ENCODE assay signal across 22 cellular contexts in the genomic region with DNA sequence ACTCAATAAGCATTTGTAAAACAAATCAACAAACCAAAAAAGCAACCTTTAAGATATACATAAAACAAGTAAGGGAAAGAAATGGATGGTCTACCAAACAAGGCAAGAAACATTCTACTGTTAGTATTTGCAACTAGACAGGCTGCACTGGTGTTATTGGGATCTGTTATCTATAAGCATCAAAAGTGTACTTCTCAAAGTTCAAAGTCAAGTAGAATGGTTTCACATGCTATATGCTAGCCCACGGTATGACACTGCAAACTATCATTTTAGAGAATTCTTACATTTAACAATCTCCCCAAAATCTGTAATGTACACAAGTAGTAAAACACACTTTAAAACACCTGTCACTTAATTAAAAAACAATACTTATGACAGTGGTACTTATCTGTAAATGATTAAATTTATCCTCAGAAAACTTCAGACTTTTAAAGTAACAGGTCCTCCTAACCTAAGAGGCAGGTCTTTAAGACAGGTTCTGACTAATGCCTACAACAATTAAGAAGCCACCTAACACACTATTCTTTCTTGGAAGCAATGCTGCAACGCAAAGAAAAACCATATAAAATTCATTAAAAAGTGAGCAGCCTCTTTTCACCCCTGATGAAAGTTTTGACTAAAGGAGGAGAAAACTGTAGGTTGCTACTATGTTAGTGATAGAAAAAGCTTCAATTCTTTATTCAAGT. TPM values are rescaled to one million over a fixed set of nuclear protein-coding genes. Genes with fewer than 3 reads are reported as not detected.
DNase-seq lines count a peak whose midpoint lies in the region; ATAC-seq, FAIRE-seq and TF ChIP-seq lines count a peak whose summit lies in the region.
"Had no signal": no experiment of that assay in that cellular context is flagged by ENCODE, and none has a peak within 500 bp of the region (broad histone marks: within the 10 kb centered on the region; RNA-seq: fewer than 3 reads in every experiment).

No MANE protein-coding gene starts in this region.

- H3K36me3 Mint-ChIP-seq in activated CD4-positive, alpha-beta T cell treated with anti-CD3 and anti-CD28 coated beads, Interleukin-2, amount 10 ng/mL, durations not matched to agents 24 days and 14 days (ENCODE audit: low read depth) = peaks cover 63% of the 10 kb centered on the region
- peaks cover 45% of the 10 kb centered on the region for H3K36me3 Mint-ChIP-seq in T-helper 2 cell treated with Interferon-gamma antibody and Interleukin-4, amounts not matched to agents 5 μg/mL and 100 μg/mL, for 36 hours (ENCODE audit: low read depth)
- peaks cover 10% of the 10 kb centered on the region for H3K36me3 Mint-ChIP-seq in mesothelial cell of epicardium

- H3K4me3 ChIP-seq in A549 (no peak overlapping the region), WERI-Rb-1 (ENCODE audit: low read depth, low read length) (no peak overlapping the region)
- H3K4me3 ChIP-seq: SJCRH30 had no signal

- TF ChIP-seq POLR2A in A549 (IDR thresholded peaks at IDR 0.05; ENCODE audit: low read length) = no peak

- intact Hi-C loops in activated CD4-positive, alpha-beta T cell treated with anti-CD3 and anti-CD28 coated beads, Interleukin-2, amount 10 ng/mL, durations not matched to agents 24 days and 14 days (cut with micrococcal nuclease) = no loop called here

- H3K9me3 ChIP-seq in A549 = no peaks in the 10 kb centered on the region
- no peaks in the 10 kb centered on the region for H3K9me3 ChIP-seq in WERI-Rb-1 (ENCODE audit: severe bottlenecking)
- H3K9me3 ChIP-seq: SJCRH30 had no signal

- peaks cover 45% of the 10 kb centered on the region for H3K4me1 Mint-ChIP-seq in activated CD4-positive, alpha-beta T cell treated with anti-CD3 and anti-CD28 coated beads, Interleukin-2, amount 10 ng/mL, durations not matched to agents 24 days and 14 days
- H3K4me1 Mint-ChIP-seq in T-helper 2 cell treated with Interferon-gamma antibody and Interleukin-4, amounts not matched to agents 5 μg/mL and 100 μg/mL, for 36 hours (ENCODE audit: low read depth) = peaks cover 70% of the 10 kb centered on the region
- H3K4me1 Mint-ChIP-seq in mesothelial cell of epicardium = peaks cover 83% of the 10 kb centered on the region

- no peak overlapping the region for H3K4me3 Mint-ChIP-seq in activated CD4-positive, alpha-beta T cell treated with anti-CD3 and anti-CD28 coated beads, Interleukin-2, amount 10 ng/mL, durations not matched to agents 24 days and 14 days
- peak overlapping the region; percentile 37 for H3K4me3 Mint-ChIP-seq in T-helper 2 cell treated with Interferon-gamma antibody and Interleukin-4, amounts not matched to agents 5 μg/mL and 100 μg/mL, for 36 hours
- no peak overlapping the region for H3K4me3 Mint-ChIP-seq in mesothelial cell of epicardium
- H3K4me3 Mint-ChIP-seq: IgD-negative memory B cell had no signal

- ATAC-seq in A549 (no peak), GM18870 (IDR thresholded peaks at IDR 0.05; ENCODE audit: unreplicated experiment) (no peak)

- peak overlapping the region; percentile 39 for H3K27ac Mint-ChIP-seq in activated CD4-positive, alpha-beta T cell treated with anti-CD3 and anti-CD28 coated beads, Interleukin-2, amount 10 ng/mL, durations not matched to agents 24 days and 14 days
- peak overlapping the region; percentile 52 for H3K27ac Mint-ChIP-seq in T-helper 2 cell treated with Interferon-gamma antibody and Interleukin-4, amounts not matched to agents 5 μg/mL and 100 μg/mL, for 36 hours
- peak overlapping the region; percentile 76 for H3K27ac Mint-ChIP-seq in mesothelial cell of epicardium
- H3K27ac Mint-ChIP-seq: IgD-negative memory B cell had no signal

- H3K27ac ChIP-seq in A549 = peak overlapping the region in 1 of 2 experiments; percentile 64; a peak in 2 of 6 replicates
- no peak overlapping the region for H3K27ac ChIP-seq in WERI-Rb-1
- H3K27ac ChIP-seq: SJCRH30 had no signal

- POLR2A ChIA-PET in A549 (lab: Yijun Ruan, JAX) (interaction anchor here (1.0 kb wide), 1 partner anchor 108 kb away, joined by 3 read pairs; no protein-coding TSS in a partner anchor), GM10248 (lab: Yijun Ruan, JAX) (no interaction called here)

- DNase-seq in activated CD4-positive, alpha-beta T cell treated with anti-CD3 and anti-CD28 coated beads, Interleukin-2, amount 10 ng/mL, durations not matched to agents 24 days and 14 days = no peak
- DNase-seq in activated CD4-positive, alpha-beta T cell treated with anti-CD3 and anti-CD28 coated beads for 48 hours = no peak
- no peak for DNase-seq in A549 (ENCODE audit: low read depth in 1 of 2, low spot score in 1 of 2)
- no peak for DNase-seq in T-helper 2 cell treated with Interferon-gamma antibody and Interleukin-4, amounts not matched to agents 5 μg/mL and 100 μg/mL, for 36 hours (ENCODE audit: low spot score)
- DNase-seq in mesothelial cell of epicardium (ENCODE audit: low spot score in 2 of 2, unreplicated experiment in 2 of 2) = no peak
- DNase-seq in WERI-Rb-1 = no peak
- DNase-seq in GM10248 (ENCODE audit: extremely low spot score) = no peak
- DNase-seq: 8988T, AML-193, C1 segment of cervical spinal cord, DMS53, GDM1, Kasumi-1, NCI-H1694 treated with DMSO at 0.1 percent for 48 hours, NCI-H446, NCI-H526, OCI-M1, SJCRH30 had no signal

- CTCF ChIA-PET in A549 (lab: Yijun Ruan, JAX) = no interaction called here
- CTCF ChIA-PET in GM10248 (lab: Yijun Ruan, JAX) = interaction anchor here (1.6 kb wide), 1 partner anchor 18 kb away, joined by 5 read pairs; no protein-coding TSS in a partner anchor

- peak overlapping the region; percentile 40 for H3K4me2 ChIP-seq in A549

- no peak for TF ChIP-seq CTCF in A549 (IDR thresholded peaks at IDR 0.05)
- no peak for TF ChIP-seq CTCF in mesothelial cell of epicardium (IDR thresholded peaks at IDR 0.05; ENCODE audit: unreplicated experiment)
- TF ChIP-seq CTCF in WERI-Rb-1 (IDR thresholded peaks at IDR 0.05; ENCODE audit: low read depth, low read length) = no peak
- TF ChIP-seq CTCF in GM10248 (IDR thresholded peaks at IDR 0.05; ENCODE audit: control extremely low read depth, extremely low read depth, low read depth, missing control alignments) = no peak

- TF ChIP-seq EP300 in A549 (IDR thresholded peaks at IDR 0.05) = no peak

- no peak for FAIRE-seq in A549 (lab: Jason Lieb, UNC)
- FAIRE-seq: GM19239, RCC 7860 had no signal

- no peaks in the 10 kb centered on the region for H3K27me3 Mint-ChIP-seq in activated CD4-positive, alpha-beta T cell treated with anti-CD3 and anti-CD28 coated beads, Interleukin-2, amount 10 ng/mL, durations not matched to agents 24 days and 14 days
- no peaks in the 10 kb centered on the region for H3K27me3 Mint-ChIP-seq in T-helper 2 cell treated with Interferon-gamma antibody and Interleukin-4, amounts not matched to agents 5 μg/mL and 100 μg/mL, for 36 hours (ENCODE audit: low read depth)
- no peaks in the 10 kb centered on the region for H3K27me3 Mint-ChIP-seq in mesothelial cell of epicardium (ENCODE audit: low read depth)
- H3K27me3 Mint-ChIP-seq: IgD-negative memory B cell had no signal

- H3K36me3 ChIP-seq in WERI-Rb-1 = peaks cover 47% of the 10 kb centered on the region

- no peaks in the 10 kb centered on the region for H3K27me3 ChIP-seq in WERI-Rb-1 (ENCODE audit: insufficient read depth, low read depth, severe bottlenecking)
- H3K27me3 ChIP-seq: SJCRH30 had no signal

- TF ChIP-seq RAD21 in A549 (conservative IDR thresholded peaks at IDR 0.05 in 1 of 2, IDR thresholded peaks at IDR 0.05 in 1 of 2) = no peak

- WGBS in A549 (ENCODE audit: missing lambda C conversion rate) = 53% methylated on average over 2 of the region's 2 CpGs

- H3K9me3 Mint-ChIP-seq in activated CD4-positive, alpha-beta T cell treated with anti-CD3 and anti-CD28 coated beads, Interleukin-2, amount 10 ng/mL, durations not matched to agents 24 days and 14 days = peaks cover 7% of the 10 kb centered on the region
- H3K9me3 Mint-ChIP-seq in T-helper 2 cell treated with Interferon-gamma antibody and Interleukin-4, amounts not matched to agents 5 μg/mL and 100 μg/mL, for 36 hours = peaks cover 5% of the 10 kb centered on the region
- H3K9me3 Mint-ChIP-seq in mesothelial cell of epicardium = peaks cover 6% of the 10 kb centered on the region

- peaks cover 98% of the 10 kb centered on the region for H3K4me1 ChIP-seq in A549

TF ChIP-seq in A549, 52 proteins besides CTCF, POLR2A, EP300 and RAD21:
- TF ChIP-seq, protein P1, sequence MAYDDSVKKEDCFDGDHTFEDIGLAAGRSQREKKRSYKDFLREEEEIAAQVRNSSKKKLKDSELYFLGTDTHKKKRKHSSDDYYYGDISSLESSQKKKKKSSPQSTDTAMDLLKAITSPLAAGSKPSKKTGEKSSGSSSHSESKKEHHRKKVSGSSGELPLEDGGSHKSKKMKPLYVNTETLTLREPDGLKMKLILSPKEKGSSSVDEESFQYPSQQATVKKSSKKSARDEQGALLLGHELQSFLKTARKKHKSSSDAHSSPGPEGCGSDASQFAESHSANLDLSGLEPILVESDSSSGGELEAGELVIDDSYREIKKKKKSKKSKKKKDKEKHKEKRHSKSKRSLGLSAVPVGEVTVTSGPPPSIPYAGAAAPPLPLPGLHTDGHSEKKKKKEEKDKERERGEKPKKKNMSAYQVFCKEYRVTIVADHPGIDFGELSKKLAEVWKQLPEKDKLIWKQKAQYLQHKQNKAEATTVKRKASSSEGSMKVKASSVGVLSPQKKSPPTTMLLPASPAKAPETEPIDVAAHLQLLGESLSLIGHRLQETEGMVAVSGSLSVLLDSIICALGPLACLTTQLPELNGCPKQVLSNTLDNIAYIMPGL (CRISPR knock-in tag; IDR thresholded peaks at IDR 0.05; ENCODE audit: borderline replicate concordance) = no peak
- TF ChIP-seq NPAS2 (CRISPR knock-in tag; IDR thresholded peaks at IDR 0.05; ENCODE audit: borderline replicate concordance) = no peak
- TF ChIP-seq MAZ (IDR thresholded peaks at IDR 0.05; ENCODE audit: borderline replicate concordance, low read depth, low read length) = no peak
- no peak for TF ChIP-seq SREBF2 (IDR thresholded peaks at IDR 0.05)
- TF ChIP-seq EHMT2 (IDR thresholded peaks at IDR 0.05; ENCODE audit: low read depth) = no peak
- TF ChIP-seq BHLHE40 (IDR thresholded peaks at IDR 0.05; ENCODE audit: low read depth, low read length) = no peak

RNA-seq across cellular contexts. Expression of gene SMAD2, which starts 34.8 kb away (rescaled TPM):
- total RNA-seq in activated CD4-positive, alpha-beta T cell treated with anti-CD3 and anti-CD28 coated beads, Interleukin-2, amount 10 ng/mL, durations not matched to agents 24 days and 14 days = 388 and 406 TPM in 2 replicates
- polyA plus RNA-seq in A549 (2011; rRNA removed) = 217 and 229 TPM in 2 replicates
- 42.4 TPM in 2 replicates for polyA plus RNA-seq in A549 (2012; cell fraction: cytosol; rRNA removed)
- 17.1 and 25.1 TPM in 2 replicates for polyA plus RNA-seq in A549 (2012; cell fraction: nucleus; rRNA removed)
- 121 to 133 TPM (median 131 TPM) in 3 replicates for polyA plus RNA-seq in A549 (2017; fragmentation: RNase III; extraction: RNeasy Plus Mini Kit Qiagen cat#74134 plus additional on column Dnase treatment)
- 204 and 226 TPM in 2 replicates for polyA minus RNA-seq in A549 (2011; rRNA and poly(A)+ RNA removed)
- total RNA-seq in mesothelial cell of epicardium = 161 to 164 TPM (median 164 TPM) in 3 replicates
